In the genomic region with DNA sequence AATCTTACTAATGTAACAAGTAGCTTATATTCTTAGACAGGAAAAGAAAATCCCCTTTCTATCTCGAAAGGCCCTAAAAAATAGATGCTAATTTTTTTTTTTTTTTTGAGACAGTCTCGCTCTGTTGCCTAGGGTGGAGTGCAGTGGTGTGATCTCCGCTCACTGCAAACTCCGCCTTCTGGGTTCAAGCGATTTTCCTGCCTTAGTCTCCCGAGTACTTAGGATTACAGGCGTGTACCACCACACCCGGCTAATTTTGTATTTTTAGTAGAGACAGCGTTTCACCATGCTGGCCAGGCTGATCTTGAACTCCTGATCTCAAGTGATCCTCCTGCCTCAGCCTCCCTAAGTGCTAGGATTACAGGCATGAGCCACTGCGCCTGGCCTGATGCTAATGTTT, we compare ENCODE assay signal across 1 cellular context.
TF ChIP-seq lines count a peak whose summit lies in the region.

No MANE protein-coding gene starts in this region.

TF ChIP-seq in GM12878, 131 proteins besides CTCF, POLR2A, EP300 and RAD21:
- TF ChIP-seq, protein P1, sequence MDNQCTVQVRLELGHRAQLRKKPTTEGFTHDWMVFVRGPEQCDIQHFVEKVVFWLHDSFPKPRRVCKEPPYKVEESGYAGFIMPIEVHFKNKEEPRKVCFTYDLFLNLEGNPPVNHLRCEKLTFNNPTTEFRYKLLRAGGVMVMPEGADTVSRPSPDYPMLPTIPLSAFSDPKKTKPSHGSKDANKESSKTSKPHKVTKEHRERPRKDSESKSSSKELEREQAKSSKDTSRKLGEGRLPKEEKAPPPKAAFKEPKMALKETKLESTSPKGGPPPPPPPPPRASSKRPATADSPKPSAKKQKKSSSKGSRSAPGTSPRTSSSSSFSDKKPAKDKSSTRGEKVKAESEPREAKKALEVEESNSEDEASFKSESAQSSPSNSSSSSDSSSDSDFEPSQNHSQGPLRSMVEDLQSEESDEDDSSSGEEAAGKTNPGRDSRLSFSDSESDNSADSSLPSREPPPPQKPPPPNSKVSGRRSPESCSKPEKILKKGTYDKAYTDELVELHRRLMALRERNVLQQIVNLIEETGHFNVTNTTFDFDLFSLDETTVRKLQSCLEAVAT (IDR thresholded peaks at IDR 0.05): peak; percentile 82
